ENCODE assay signal across 8 cellular contexts in genomic region chr9:135961277-135961705, GRCh38. TPM values are rescaled to one million over a fixed set of nuclear protein-coding genes. Genes with fewer than 3 reads are reported as not detected.
DNase-seq lines count a peak whose midpoint lies in the region; ATAC-seq and TF ChIP-seq lines count a peak whose summit lies in the region.

TSS of gene UBAC1 (minus strand) at chr9:135961373. CDS start at chr9:135961162, 211 bp downstream.

- peak; percentile 92 for ATAC-seq in HG03439 (IDR thresholded peaks at IDR 0.05; ENCODE audit: unreplicated experiment)

- no peaks in the 10 kb centered on the region for H3K36me3 Mint-ChIP-seq in chondrocyte (ENCODE audit: low read depth)

- no peaks in the 10 kb centered on the region for H3K36me3 ChIP-seq in kidney epithelial cell (ENCODE audit: control insufficient read depth, insufficient read depth, low read length)

- H3K4me3 Mint-ChIP-seq in chondrocyte (ENCODE audit: unreplicated experiment) = peak within 1 kb of the TSS; percentile 90

- peak within 1 kb of the TSS; percentile 91 for H3K27ac Mint-ChIP-seq in chondrocyte (ENCODE audit: unreplicated experiment)

- H3K4me1 Mint-ChIP-seq in chondrocyte (ENCODE audit: low read depth) = peaks cover 22% of the 10 kb centered on the region

- no peaks in the 10 kb centered on the region for H3K9me3 Mint-ChIP-seq in chondrocyte (ENCODE audit: low read depth)

- peaks cover 2% of the 10 kb centered on the region for H3K27me3 ChIP-seq in kidney epithelial cell (ENCODE audit: control insufficient read depth, insufficient read depth, low read length)

- TF ChIP-seq CTCF in AG10803 (conservative IDR thresholded peaks at IDR 0.05; ENCODE audit: low read length) (peak; percentile 21; the same call in 1 of the 2 replicates), chondrocyte (IDR thresholded peaks at IDR 0.05) (peak; percentile 31), kidney epithelial cell (IDR thresholded peaks at IDR 0.05; ENCODE audit: insufficient read depth, low read length, poor library complexity, severe bottlenecking) (no peak)

- DNase-seq in AG10803 (ENCODE audit: low read depth) (peak; percentile 92), GM19238 (ENCODE audit: insufficient read length, low spot score) (peak; percentile 100), NCI-H510A (lab: John Stamatoyannopoulos, UW) (peak; percentile 95), chondrocyte (ENCODE audit: low spot score) (peak; percentile 99), kidney epithelial cell (ENCODE audit: low read depth) (peak; percentile 78)
- DNase-seq in activated CD4-positive, alpha-beta T cell treated with anti-CD3 and anti-CD28 coated beads for 24 hours (ENCODE audit: low read depth in 2 of 2) = peak; percentile 88 to 93
- DNase-seq in stimulated activated CD4-positive, alpha-beta T cell treated with anti-CD3 and anti-CD28 coated beads, Interleukin-15, amount 100 ng/mL, for 24 hours = peak; percentile 96

- no peaks in the 10 kb centered on the region for H3K27me3 Mint-ChIP-seq in chondrocyte (ENCODE audit: low read depth)

- H3K4me3 ChIP-seq in AG10803 (ENCODE audit: low read length) = peak within 1 kb of the TSS; percentile 75
- peak within 1 kb of the TSS; percentile 75 for H3K4me3 ChIP-seq in kidney epithelial cell (ENCODE audit: low read depth, low read length)

RNA-seq across cellular contexts. Expression of gene UBAC1, which starts in this region (rescaled TPM):
- 33.2 to 36.0 TPM (median 33.5 TPM) in 3 replicates for total RNA-seq in chondrocyte
- 42.6 and 45.7 TPM in 2 replicates for total RNA-seq in kidney epithelial cell

Comparison
In these comparisons a context has a peak if more than half of its experiments do, and no peak if none do; other contexts are left out.
1. Peak in every context shown above with its lines: DNase-seq, ATAC-seq and H3K4me3 ChIP-seq.